ENCODE assay signal across 8 cellular contexts in genomic region chr19:21767065-21767800, GRCh38.
DNase-seq lines count a peak whose midpoint lies in the region; ATAC-seq and TF ChIP-seq lines count a peak whose summit lies in the region.

ZNF100 (minus strand) TSS chr19:21767579; CDS start chr19:21767429, 150 bp downstream.

- H3K9me3 Mint-ChIP-seq in central memory CD8-positive, alpha-beta T cell = no peaks in the 10 kb centered on the region

- peak within 1 kb of the TSS; percentile 96 for H3K27ac Mint-ChIP-seq in central memory CD8-positive, alpha-beta T cell (ENCODE audit: low read depth)

- ATAC-seq in GM19023 (IDR thresholded peaks at IDR 0.05; ENCODE audit: unreplicated experiment) (peak; percentile 97), HG03196 (IDR thresholded peaks at IDR 0.05; ENCODE audit: unreplicated experiment) (peak; percentile 91)
- ATAC-seq in central memory CD8-positive, alpha-beta T cell (replicated peaks; ENCODE audit: extremely low read depth, poor library complexity, severe bottlenecking) = peak; percentile 97

- peaks cover 20% of the 10 kb centered on the region for H3K4me1 Mint-ChIP-seq in central memory CD8-positive, alpha-beta T cell

- DNase-seq in AG09309 (ENCODE audit: low read depth) (peak; percentile 56), NCI-H345 (lab: John Stamatoyannopoulos, UW) (peak; percentile 88), islet precursor cell (peak; percentile 97)
- DNase-seq in activated CD4-positive, CD25-positive, alpha-beta regulatory T cell treated with anti-CD3 and anti-CD28 coated beads, Interleukin-2, amount 50 U/mL, for 16 hours (ENCODE audit: low read depth, low spot score) = peak; percentile 75
- DNase-seq in central memory CD8-positive, alpha-beta T cell (ENCODE audit: low spot score in 2 of 2) = peak; percentile 70 to 77
- peak; percentile 81 for DNase-seq in stimulated activated CD4-positive, alpha-beta T cell treated with anti-CD3 and anti-CD28 coated beads, Interleukin-12 subunit alpha, Interleukin-12 subunit beta, amount 100 ng/mL, for 4 hours

- H3K4me3 Mint-ChIP-seq in central memory CD8-positive, alpha-beta T cell = peak within 1 kb of the TSS; percentile 95

- H3K27me3 Mint-ChIP-seq in central memory CD8-positive, alpha-beta T cell = no peaks in the 10 kb centered on the region

- H3K36me3 Mint-ChIP-seq in central memory CD8-positive, alpha-beta T cell (ENCODE audit: insufficient read depth) = peaks cover 24% of the 10 kb centered on the region

- no peak for TF ChIP-seq CTCF in AG09309 (IDR thresholded peaks at IDR 0.05; ENCODE audit: control insufficient read depth, insufficient read depth, low read depth, low read length, missing control alignments)

- peak within 1 kb of the TSS; percentile 80 for H3K4me3 ChIP-seq in AG09309 (ENCODE audit: control insufficient read depth, low read depth, low read length)

Comparison
In these comparisons a context has a peak if more than half of its experiments do, and no peak if none do; other contexts are left out.
1. Peak in every context shown above with its lines: DNase-seq, ATAC-seq and H3K4me3 ChIP-seq.